In genomic region chr10:79152423-79152817, GRCh38 we compare ENCODE assay signal across 11 cellular contexts.
DNase-seq lines count a peak whose midpoint lies in the region; ATAC-seq, FAIRE-seq and TF ChIP-seq lines count a peak whose summit lies in the region.
"Had no signal": no experiment of that assay in that cellular context is flagged by ENCODE, and none has a peak within 500 bp of the region (broad histone marks: within the 10 kb centered on the region; RNA-seq: fewer than 3 reads in every experiment).

No MANE protein-coding gene starts in this region.

- intact Hi-C loops in left ventricle myocardium inferior (cut with micrococcal nuclease) (no loop called here), spleen (cut with DNase I; ENCODE audit: low total_unique reads) (no loop called here)

- TF ChIP-seq POLR2A in spleen (IDR thresholded peaks at IDR 0.05), result no peak

- H3K27me3 ChIP-seq in WERI-Rb-1 (ENCODE audit: insufficient read depth, low read depth, severe bottlenecking) (no peaks in the 10 kb centered on the region), left ventricle myocardium inferior (ENCODE audit: low read depth) (no peaks in the 10 kb centered on the region), spleen (replicated peaks in 1 of 7) (no peaks in the 10 kb centered on the region)

- H3K4me3 ChIP-seq in WERI-Rb-1 (ENCODE audit: low read depth, low read length) (no peak overlapping the region), left ventricle myocardium inferior (no peak overlapping the region), spleen (no peak overlapping the region)

- H3K27ac ChIP-seq in WERI-Rb-1 (peak overlapping the region; percentile 72), left ventricle myocardium inferior (replicated peaks) (peak overlapping the region; percentile 99), spleen (peak overlapping the region; percentile 77 to 95 (median 88))

- peaks cover 100% of the 10 kb centered on the region for H3K4me1 ChIP-seq in left ventricle myocardium inferior
- H3K4me1 ChIP-seq in spleen, result peaks cover 44 to 100% (median 86%) of the 10 kb centered on the region in 6 donors

- H3K36me3 ChIP-seq in WERI-Rb-1 (no peaks in the 10 kb centered on the region), left ventricle myocardium inferior (no peaks in the 10 kb centered on the region), spleen (no peaks in the 10 kb centered on the region)

- no peak for TF ChIP-seq CTCF in WERI-Rb-1 (IDR thresholded peaks at IDR 0.05; ENCODE audit: low read depth, low read length)
- TF ChIP-seq CTCF in left ventricle myocardium inferior (IDR thresholded peaks at IDR 0.05; ENCODE audit: borderline replicate concordance), result no peak
- TF ChIP-seq CTCF in spleen (IDR thresholded peaks at IDR 0.05 in 8 of 11, conservative IDR thresholded peaks at IDR 0.05 in 3 of 11), result no peak

- ATAC-seq in HG02678 (IDR thresholded peaks at IDR 0.05; ENCODE audit: unreplicated experiment) (no peak), HG02938 (IDR thresholded peaks at IDR 0.05; ENCODE audit: unreplicated experiment) (no peak)

- H3K9me3 ChIP-seq in WERI-Rb-1 (ENCODE audit: severe bottlenecking) (no peaks in the 10 kb centered on the region), left ventricle myocardium inferior (replicated peaks) (no peaks in the 10 kb centered on the region), spleen (no peaks in the 10 kb centered on the region)

- DNase-seq in GM03348 (ENCODE audit: low spot score), result peak; percentile 85
- DNase-seq in WERI-Rb-1, result no peak
- no peak for DNase-seq in left ventricle myocardium inferior
- DNase-seq in spleen, result no peak
- no peak for DNase-seq in frontal cortex (ENCODE audit: low spot score in 2 of 2)
- no peak for DNase-seq in RKO (ENCODE audit: low spot score)
- DNase-seq: activated CD4-positive, alpha-beta memory T cell treated with anti-CD3 and anti-CD28 coated beads, Interleukin-2, amount 10 ng/mL, durations not matched to agents 7 days and 5 days; SHP77 treated with DMSO at 0.1 percent for 48 hours; stimulated activated CD4-positive, alpha-beta T cell treated with anti-CD3 and anti-CD28 coated beads, Interleukin-2, amount 100 ng/mL, for 24 hours had no signal

- 68 to 89% (median 81%) methylated on average over 7 of the region's 7 CpGs for WGBS in spleen, 5 donors

- no peak for FAIRE-seq in frontal cortex (lab: Jason Lieb, UNC)
